In the genomic region with DNA sequence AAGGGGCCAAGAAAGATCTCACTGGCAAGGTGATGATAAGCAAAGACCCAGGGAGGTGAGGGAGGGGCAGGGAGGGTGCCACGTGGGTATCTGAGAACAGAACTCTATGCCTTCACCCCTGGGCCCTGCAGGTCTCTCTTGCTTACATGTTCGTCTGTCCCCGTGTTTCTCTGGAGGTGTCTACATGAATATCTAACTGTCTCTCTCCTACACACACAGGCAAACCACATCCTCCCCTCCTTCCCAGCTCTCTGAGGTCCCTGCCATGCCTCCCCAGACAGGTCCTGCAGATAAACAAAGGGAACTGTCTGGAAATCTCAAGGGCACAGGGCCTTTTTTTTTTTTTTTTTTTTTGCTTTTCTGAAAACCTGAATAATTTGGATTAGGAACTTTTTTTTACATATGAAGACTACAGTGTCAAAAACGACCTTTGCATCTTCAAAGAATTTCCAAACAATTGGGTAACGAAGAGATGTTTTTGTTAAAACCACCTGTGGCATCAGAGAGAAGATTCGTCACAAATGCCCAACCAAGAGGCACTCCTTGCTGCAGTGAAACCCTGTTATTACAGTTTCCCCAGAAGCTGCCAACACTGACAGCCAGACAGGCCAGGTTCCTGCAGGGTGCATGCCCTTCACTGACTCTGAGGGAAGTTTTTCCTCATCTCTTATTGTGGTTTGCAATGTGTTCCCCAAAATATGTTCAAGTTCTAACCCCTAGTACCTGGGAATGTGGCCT, we compare ENCODE assay signal across 10 cellular contexts. TPM values are rescaled to one million over a fixed set of nuclear protein-coding genes. Genes with fewer than 3 reads are reported as not detected.
DNase-seq lines count a peak whose midpoint lies in the region; ATAC-seq and FAIRE-seq lines count a peak whose summit lies in the region.
"Had no signal": no experiment of that assay in that cellular context is flagged by ENCODE, and none has a peak within 500 bp of the region (broad histone marks: within the 10 kb centered on the region; RNA-seq: fewer than 3 reads in every experiment).

No MANE protein-coding gene starts in this region.

- H3K9me3 ChIP-seq in KOPT-K1 (ENCODE audit: insufficient read depth, low read length, poor library complexity, severe bottlenecking): no peaks in the 10 kb centered on the region
- H3K9me3 ChIP-seq in small intestine (ENCODE audit: control insufficient read depth, low read depth): no peaks in the 10 kb centered on the region
- H3K9me3 ChIP-seq: gastrocnemius medialis had no signal

- H3K36me3 Mint-ChIP-seq in activated CD4-positive, alpha-beta T cell treated with anti-CD3 and anti-CD28 coated beads, Interleukin-2, amount 10 ng/mL, durations not matched to agents 24 days and 14 days (ENCODE audit: low read depth): no peaks in the 10 kb centered on the region
- H3K36me3 Mint-ChIP-seq: WTC11 had no signal

- 17 to 37% (median 24%) methylated on average over 6 of the region's 6 CpGs for WGBS in small intestine, 3 donors

- no peak overlapping the region for H3K4me3 ChIP-seq in small intestine (ENCODE audit: low read depth in 1 of 2, low read length in 2 of 2)
- H3K4me3 ChIP-seq: gastrocnemius medialis had no signal

- peak; percentile 78 for DNase-seq in activated CD4-positive, alpha-beta T cell treated with anti-CD3 and anti-CD28 coated beads, Interleukin-2, amount 10 ng/mL, durations not matched to agents 24 days and 14 days
- no peak for DNase-seq in epithelial cell of prostate (ENCODE audit: low read depth, low spot score)
- DNase-seq in small intestine: peak; percentile 81
- DNase-seq in sciatic nerve (ENCODE audit: low spot score): no peak
- no peak for DNase-seq in RPMI8226
- DNase-seq in NCI-H2029 (lab: John Stamatoyannopoulos, UW): no peak
- DNase-seq: gastrocnemius medialis had no signal

- ATAC-seq in sciatic nerve (no peak), HG02571 (IDR thresholded peaks at IDR 0.05; ENCODE audit: unreplicated experiment) (no peak)
- ATAC-seq: WTC11 had no signal

- peak overlapping the region; percentile 81 for H3K27ac ChIP-seq in KOPT-K1 (ENCODE audit: low read depth, low read length, poor library complexity, severe bottlenecking)
- peak overlapping the region; percentile 54 for H3K27ac ChIP-seq in epithelial cell of prostate
- peak overlapping the region; percentile 96 to 97 for H3K27ac ChIP-seq in small intestine (ENCODE audit: low read depth in 1 of 2, low read length in 1 of 2)

- no peaks in the 10 kb centered on the region for H3K27me3 Mint-ChIP-seq in activated CD4-positive, alpha-beta T cell treated with anti-CD3 and anti-CD28 coated beads, Interleukin-2, amount 10 ng/mL, durations not matched to agents 24 days and 14 days

- intact Hi-C loops in activated CD4-positive, alpha-beta T cell treated with anti-CD3 and anti-CD28 coated beads, Interleukin-2, amount 10 ng/mL, durations not matched to agents 24 days and 14 days (cut with micrococcal nuclease): no loop called here
- intact Hi-C loops in sciatic nerve (cut with DNase I): no loop called here

- H3K4me3 Mint-ChIP-seq in activated CD4-positive, alpha-beta T cell treated with anti-CD3 and anti-CD28 coated beads, Interleukin-2, amount 10 ng/mL, durations not matched to agents 24 days and 14 days: peak overlapping the region; percentile 36
- H3K4me3 Mint-ChIP-seq: WTC11 had no signal

- H3K27me3 ChIP-seq in small intestine (ENCODE audit: control insufficient read depth in 2 of 2, insufficient read depth in 2 of 2, low read length in 2 of 2): no peaks in the 10 kb centered on the region
- H3K27me3 ChIP-seq: gastrocnemius medialis had no signal

- H3K36me3 ChIP-seq in KOPT-K1 (ENCODE audit: insufficient read depth, low read length) (no peaks in the 10 kb centered on the region), small intestine (ENCODE audit: control insufficient read depth in 2 of 2, insufficient read depth in 2 of 2, low read length in 2 of 2) (no peaks in the 10 kb centered on the region)
- H3K36me3 ChIP-seq: gastrocnemius medialis had no signal

- H3K9me3 Mint-ChIP-seq in activated CD4-positive, alpha-beta T cell treated with anti-CD3 and anti-CD28 coated beads, Interleukin-2, amount 10 ng/mL, durations not matched to agents 24 days and 14 days: no peaks in the 10 kb centered on the region
- H3K9me3 Mint-ChIP-seq: WTC11 had no signal

- H3K4me1 ChIP-seq in small intestine (ENCODE audit: control insufficient read depth in 2 of 2, insufficient read depth in 1 of 2, low read depth in 1 of 2, low read length in 1 of 2): peaks cover 3 to 13% of the 10 kb centered on the region in 2 donors
- H3K4me1 ChIP-seq: gastrocnemius medialis had no signal

- FAIRE-seq in small intestine (lab: Jason Lieb, UNC): no peak

- peak overlapping the region; percentile 80 for H3K27ac Mint-ChIP-seq in activated CD4-positive, alpha-beta T cell treated with anti-CD3 and anti-CD28 coated beads, Interleukin-2, amount 10 ng/mL, durations not matched to agents 24 days and 14 days
- H3K27ac Mint-ChIP-seq: WTC11 had no signal

- peaks cover 23% of the 10 kb centered on the region for H3K4me1 Mint-ChIP-seq in activated CD4-positive, alpha-beta T cell treated with anti-CD3 and anti-CD28 coated beads, Interleukin-2, amount 10 ng/mL, durations not matched to agents 24 days and 14 days

RNA-seq across cellular contexts. Expression of a gene that starts 17.8 kb away (rescaled TPM):
- total RNA-seq in activated CD4-positive, alpha-beta T cell treated with anti-CD3 and anti-CD28 coated beads, Interleukin-2, amount 10 ng/mL, durations not matched to agents 24 days and 14 days: not detected in 2 replicates
- 100 to 1,000 TPM in 2 of 3 donors, 10 to 100 TPM in 1; 56.9 to 162 (median 135) TPM for polyA plus RNA-seq in small intestine
- 121 TPM for total RNA-seq in sciatic nerve

RNA-seq across cellular contexts. Expression of a gene that starts 21.6 kb away (rescaled TPM):
- 24.9 and 26.7 TPM in 2 replicates for total RNA-seq in activated CD4-positive, alpha-beta T cell treated with anti-CD3 and anti-CD28 coated beads, Interleukin-2, amount 10 ng/mL, durations not matched to agents 24 days and 14 days
- polyA plus RNA-seq in small intestine: 10 to 100 TPM; 18.8 to 30.3 (median 24.9) TPM
- 38.5 TPM for total RNA-seq in sciatic nerve

Comparison
In these comparisons a context has a peak if more than half of its experiments do, and no peak if none do; other contexts are left out.
1. DNase-seq: peak in activated CD4-positive, alpha-beta T cell treated with anti-CD3 and anti-CD28 coated beads, Interleukin-2, amount 10 ng/mL, durations not matched to agents 24 days and 14 days (single experiment) and small intestine (single experiment); none in epithelial cell of prostate (single experiment), sciatic nerve (single experiment), RPMI8226 (single experiment) and NCI-H2029 (single experiment).
2. RNA of a gene that starts 17.8 kb away (total RNA-seq): 121 TPM in sciatic nerve (single experiment); not detected in activated CD4-positive, alpha-beta T cell treated with anti-CD3 and anti-CD28 coated beads, Interleukin-2, amount 10 ng/mL, durations not matched to agents 24 days and 14 days; every median in the first group is over 100 times any median in the second.
3. Peak in every context shown above with its lines, with median percentiles within 50 percentile points of each other: H3K27ac ChIP-seq.